Comparison of ENCODE assay signal across 1 cellular context in genomic region chr14:30962537-30962936, GRCh38.
A peak's percentile ranks its signal among the peaks of the same experiment; 100 is the strongest.
TF ChIP-seq lines count a peak whose summit lies in the region.

No MANE protein-coding gene starts in this region.

TF ChIP-seq in HepG2, 621 proteins besides CTCF, POLR2A, EP300 and RAD21:
- TF ChIP-seq TARDBP (CRISPR knock-in tag; IDR thresholded peaks at IDR 0.05) = 0 out of 2 replicates have a peak, but pooled peaks have one; percentile 30
- TF ChIP-seq ZMYM3 (CRISPR knock-in tag; IDR thresholded peaks at IDR 0.05) = peak; percentile 52; the same call in 1 of the 2 replicates
- TF ChIP-seq TRAFD1 (CRISPR knock-in tag; IDR thresholded peaks at IDR 0.05; ENCODE audit: borderline replicate concordance) = 0 out of 2 replicates have a peak, but pooled peaks have one; percentile 56
- peak; percentile 95 for TF ChIP-seq ZNF770 (CRISPR knock-in tag; IDR thresholded peaks at IDR 0.05)
- TF ChIP-seq POGZ (CRISPR knock-in tag; IDR thresholded peaks at IDR 0.05) = 0 out of 2 replicates have a peak, but pooled peaks have one; percentile 23
- TF ChIP-seq SMYD3 (CRISPR knock-in tag; IDR thresholded peaks at IDR 0.05) = 0 out of 2 replicates have a peak, but pooled peaks have one; percentile 9
TF ChIP-seq in HepG2: peak in this region for 6; not testable (repeated sequence) for 615.
